In genomic region chr2:112151275-112151674, GRCh38 we compare ENCODE assay signal across 32 cellular contexts. TPM values are rescaled to one million over a fixed set of nuclear protein-coding genes. Genes with fewer than 3 reads are reported as not detected.
DNase-seq lines count a peak whose midpoint lies in the region; ATAC-seq and TF ChIP-seq lines count a peak whose summit lies in the region.
"Had no signal": no experiment of that assay in that cellular context is flagged by ENCODE, and none has a peak within 500 bp of the region (broad histone marks: within the 10 kb centered on the region; RNA-seq: fewer than 3 reads in every experiment).

No MANE protein-coding gene starts in this region.

- H3K4me3 ChIP-seq in ACC112 (ENCODE audit: low read depth, low read length) (no peak overlapping the region), hepatocyte (no peak overlapping the region), skeletal muscle tissue (ENCODE audit: low read length in 3 of 3) (no peak overlapping the region)
- H3K4me3 ChIP-seq: A549, left lung, Peyer's patch, suprapubic skin, vagina had no signal

- H3K4me1 Mint-ChIP-seq in T-helper 17 cell: peaks cover 16% of the 10 kb centered on the region
- H3K4me1 Mint-ChIP-seq in stimulated activated effector memory CD8-positive, alpha-beta T cell treated with anti-CD3 and anti-CD28 coated beads, Interleukin-12 subunit alpha, Interleukin-12 subunit beta, amount 100 ng/mL, for 72 hours: peaks cover 13% of the 10 kb centered on the region

- H3K9ac ChIP-seq in skeletal muscle tissue (ENCODE audit: low read depth in 1 of 3, low read length in 3 of 3): no peak overlapping the region

- H3K27ac Mint-ChIP-seq in T-helper 17 cell: peak overlapping the region; percentile 83
- H3K27ac Mint-ChIP-seq in stimulated activated effector memory CD8-positive, alpha-beta T cell treated with anti-CD3 and anti-CD28 coated beads, Interleukin-12 subunit alpha, Interleukin-12 subunit beta, amount 100 ng/mL, for 72 hours: no peak overlapping the region
- H3K27ac Mint-ChIP-seq: dendritic cell treated with granulocyte-macrophage colony-stimulating factor and Interleukin-4, amounts not matched to agents 40 ng/mL and 50 ng/mL, for 4 days; stimulated activated memory B cell treated with anti-CD40 and anti-IgM and Interleukin-4, amounts not matched to agents 10 μg/mL and 1 μg/mL and 100 μg/mL, for 72 hours; T-cell had no signal

- H3K36me3 Mint-ChIP-seq in T-helper 17 cell (ENCODE audit: low read depth): peaks cover 2% of the 10 kb centered on the region
- H3K36me3 Mint-ChIP-seq in stimulated activated effector memory CD8-positive, alpha-beta T cell treated with anti-CD3 and anti-CD28 coated beads, Interleukin-12 subunit alpha, Interleukin-12 subunit beta, amount 100 ng/mL, for 72 hours: no peaks in the 10 kb centered on the region
- H3K36me3 Mint-ChIP-seq: activated naive CD8-positive, alpha-beta T cell; mesothelial cell of epicardium; naive thymus-derived CD4-positive, alpha-beta T cell; stimulated activated memory B cell treated with anti-CD40 and anti-IgM and Interleukin-4, amounts not matched to agents 10 μg/mL and 1 μg/mL and 100 μg/mL, for 72 hours; T-cell had no signal

- H3K9me2 ChIP-seq in hepatocyte (replicated peaks; ENCODE audit: insufficient read depth): no peaks in the 10 kb centered on the region

- H3K79me2 ChIP-seq in ACC112 (ENCODE audit: control insufficient read depth, insufficient read depth, low read length, unreplicated experiment) (peaks cover 8% of the 10 kb centered on the region), hepatocyte (no peaks in the 10 kb centered on the region)

- no peaks in the 10 kb centered on the region for H3K9me3 Mint-ChIP-seq in stimulated activated effector memory CD8-positive, alpha-beta T cell treated with anti-CD3 and anti-CD28 coated beads, Interleukin-12 subunit alpha, Interleukin-12 subunit beta, amount 100 ng/mL, for 72 hours
- H3K9me3 Mint-ChIP-seq: dendritic cell treated with granulocyte-macrophage colony-stimulating factor and Interleukin-4, amounts not matched to agents 40 ng/mL and 50 ng/mL, for 4 days; mesothelial cell of epicardium; stimulated activated memory B cell treated with anti-CD40 and anti-IgM and Interleukin-4, amounts not matched to agents 10 μg/mL and 1 μg/mL and 100 μg/mL, for 72 hours; T-cell had no signal

- H3K27me3 ChIP-seq in ACC112 (ENCODE audit: insufficient read depth, low read length) (no peaks in the 10 kb centered on the region), hepatocyte (no peaks in the 10 kb centered on the region), skeletal muscle tissue (ENCODE audit: control insufficient read depth in 3 of 3, insufficient read depth in 3 of 3, low read length in 3 of 3) (peaks cover 0 to 23% (median 14%) of the 10 kb centered on the region in 3 donors)
- H3K27me3 ChIP-seq: BE2C, left lung, Peyer's patch, suprapubic skin, vagina had no signal

- H3K27me3 Mint-ChIP-seq in T-helper 17 cell: peaks cover 9% of the 10 kb centered on the region
- H3K27me3 Mint-ChIP-seq: activated naive CD8-positive, alpha-beta T cell; T-cell had no signal

- peak overlapping the region; percentile 96 for H3K27ac ChIP-seq in ACC112 (ENCODE audit: low read depth, low read length)
- peak overlapping the region; percentile 27 for H3K27ac ChIP-seq in hepatocyte
- peak overlapping the region; percentile 67 for H3K27ac ChIP-seq in skeletal muscle tissue (ENCODE audit: low read depth, low read length)
- H3K27ac ChIP-seq: A549, left lung, Peyer's patch, suprapubic skin had no signal

- DNase-seq in T-helper 17 cell: no peak
- DNase-seq in hepatocyte (ENCODE audit: low spot score): no peak
- no peak for DNase-seq in Ammon's horn (ENCODE audit: low spot score)
- no peak for DNase-seq in stimulated activated effector memory CD8-positive, alpha-beta T cell treated with anti-CD3 and anti-CD28 coated beads, Interleukin-12 subunit alpha, Interleukin-12 subunit beta, amount 100 ng/mL, for 72 hours (ENCODE audit: low spot score in 2 of 2)
- DNase-seq in C1 segment of cervical spinal cord (lab: John Stamatoyannopoulos, UW): no peak
- DNase-seq: activated effector memory CD4-positive, alpha-beta T cell treated with Interleukin-2 at 50 U/mL for 16 hours; aorta; BE2C; COR-L47; DMS79 treated with DMSO at 0.1 percent for 48 hours; GF-D8; KG1; left lung; naive thymus-derived CD4-positive, alpha-beta T cell; NCI-H1417 treated with DMSO at 0.1 percent for 48 hours; NCI-H2081; NCI-H345; occipital lobe; stimulated activated CD4-positive, alpha-beta T cell treated with anti-CD3 and anti-CD28 coated beads, Interleukin-4, amount 100 ng/mL, for 1 hour; T-cell had no signal

- WGBS in hepatocyte (ENCODE audit: low lambda C conversion rate, missing lambda C conversion rate): 92% methylated on average over 5 of the region's 5 CpGs

- no peaks in the 10 kb centered on the region for H3K9me3 ChIP-seq in T-helper 17 cell (ENCODE audit: control insufficient read depth, low read length, poor library complexity, severe bottlenecking)
- H3K9me3 ChIP-seq in hepatocyte (ENCODE audit: low read depth): no peaks in the 10 kb centered on the region
- H3K9me3 ChIP-seq in skeletal muscle tissue (ENCODE audit: control insufficient read depth in 3 of 3, low read length in 3 of 3): no peaks in the 10 kb centered on the region
- H3K9me3 ChIP-seq: A549, BE2C, left lung, Peyer's patch, suprapubic skin, vagina had no signal

- no peaks in the 10 kb centered on the region for H4K20me1 ChIP-seq in hepatocyte (ENCODE audit: insufficient read depth, poor library complexity, severe bottlenecking)

- H3K4me1 ChIP-seq in ACC112 (ENCODE audit: control insufficient read depth, insufficient read depth, low read length, unreplicated experiment): peaks cover 54% of the 10 kb centered on the region
- no peaks in the 10 kb centered on the region for H3K4me1 ChIP-seq in hepatocyte (ENCODE audit: insufficient read depth)
- peaks cover 21 to 33% (median 22%) of the 10 kb centered on the region in 3 donors for H3K4me1 ChIP-seq in skeletal muscle tissue (ENCODE audit: control insufficient read depth in 3 of 3, insufficient read depth in 3 of 3, low read length in 3 of 3)
- H3K4me1 ChIP-seq: A549, BE2C, vagina had no signal

- no peak overlapping the region for H3K4me3 Mint-ChIP-seq in T-helper 17 cell
- H3K4me3 Mint-ChIP-seq in stimulated activated effector memory CD8-positive, alpha-beta T cell treated with anti-CD3 and anti-CD28 coated beads, Interleukin-12 subunit alpha, Interleukin-12 subunit beta, amount 100 ng/mL, for 72 hours: no peak overlapping the region
- H3K4me3 Mint-ChIP-seq: activated naive CD8-positive, alpha-beta T cell; dendritic cell treated with granulocyte-macrophage colony-stimulating factor and Interleukin-4, amounts not matched to agents 40 ng/mL and 50 ng/mL, for 4 days; mesothelial cell of epicardium; naive thymus-derived CD4-positive, alpha-beta T cell; stimulated activated memory B cell treated with anti-CD40 and anti-IgM and Interleukin-4, amounts not matched to agents 10 μg/mL and 1 μg/mL and 100 μg/mL, for 72 hours; T-cell had no signal

- no peak for TF ChIP-seq CTCF in hepatocyte (IDR thresholded peaks at IDR 0.05; ENCODE audit: poor library complexity)

- 0 out of 2 replicates have a peak, but pooled peaks cover 6% of the 10 kb centered on the region for H3K36me3 ChIP-seq in ACC112 (ENCODE audit: insufficient read depth, low read length)
- H3K36me3 ChIP-seq in hepatocyte (replicated peaks; ENCODE audit: insufficient read depth, low read depth): no peaks in the 10 kb centered on the region
- no peaks in the 10 kb centered on the region for H3K36me3 ChIP-seq in skeletal muscle tissue (ENCODE audit: control insufficient read depth in 3 of 3, insufficient read depth in 3 of 3, low read length in 3 of 3)
- H3K36me3 ChIP-seq: BE2C, left lung, Peyer's patch, suprapubic skin, vagina had no signal

- ATAC-seq in T-helper 17 cell: no peak
- no peak for ATAC-seq in stimulated activated effector memory CD8-positive, alpha-beta T cell treated with anti-CD3 and anti-CD28 coated beads, Interleukin-12 subunit alpha, Interleukin-12 subunit beta, amount 100 ng/mL, for 72 hours
- ATAC-seq in HG03196 (IDR thresholded peaks at IDR 0.05; ENCODE audit: unreplicated experiment): no peak
- ATAC-seq: A549; activated CD4-positive, CD25-positive, alpha-beta regulatory T cell treated with anti-CD3 and anti-CD28 coated beads, Interleukin-2, amount 50 U/mL, for 24 hours; left lung; naive thymus-derived CD4-positive, alpha-beta T cell; stimulated activated memory B cell treated with anti-CD40 and anti-IgM and Interleukin-4, amounts not matched to agents 10 μg/mL and 1 μg/mL and 100 μg/mL, for 72 hours; T-cell had no signal

- H2AFZ ChIP-seq in ACC112 (ENCODE audit: low read length, unreplicated experiment) (no peak overlapping the region), hepatocyte (no peak overlapping the region)

- H3K4me2 ChIP-seq in hepatocyte: no peak overlapping the region
- H3K4me2 ChIP-seq: A549 had no signal

RNA-seq across cellular contexts. Expression of gene FBLN7, which starts 13.1 kb away (rescaled TPM):
- total RNA-seq in T-helper 17 cell (10 to 100 TPM; 17.2 to 21.7 TPM), hepatocyte (1.1 and 1.6 TPM in 2 replicates), skeletal muscle tissue (9.9 TPM)
- 1.5 and 1.7 TPM in 2 replicates for polyA plus RNA-seq in hepatocyte

Comparison
In these comparisons a context has a peak if more than half of its experiments do, and no peak if none do; other contexts are left out.
1. H3K27ac ChIP-seq: peak in every context shown above with its lines; median percentile 96 in ACC112; 67 in skeletal muscle tissue; 27 in hepatocyte.